Comparison of ENCODE assay signal across 10 cellular contexts in genomic region chr2:66929632-66930385, GRCh38.
DNase-seq lines count a peak whose midpoint lies in the region; ATAC-seq and TF ChIP-seq lines count a peak whose summit lies in the region.
"Had no signal": no experiment of that assay in that cellular context is flagged by ENCODE, and none has a peak within 500 bp of the region (broad histone marks: within the 10 kb centered on the region; RNA-seq: fewer than 3 reads in every experiment).

No MANE protein-coding gene starts in this region.

- H3K27me3 ChIP-seq in hepatocyte (no peaks in the 10 kb centered on the region), smooth muscle cell (ENCODE audit: low read depth) (no peaks in the 10 kb centered on the region)
- H3K27me3 ChIP-seq: vagina had no signal

- WGBS in hepatocyte (ENCODE audit: low lambda C conversion rate, missing lambda C conversion rate), result 52% methylated on average over 8 of the region's 8 CpGs
- 79% methylated on average over 8 of the region's 8 CpGs for WGBS in smooth muscle cell (ENCODE audit: low lambda C conversion rate)

- no peaks in the 10 kb centered on the region for H3K9me2 ChIP-seq in hepatocyte (replicated peaks; ENCODE audit: insufficient read depth)

- H3K27ac ChIP-seq in hepatocyte (peak overlapping the region; percentile 11), smooth muscle cell (ENCODE audit: low read depth) (no peak overlapping the region)
- H3K27ac ChIP-seq: vagina had no signal

- peaks cover 14% of the 10 kb centered on the region for H3K4me1 ChIP-seq in hepatocyte (ENCODE audit: insufficient read depth)
- no peaks in the 10 kb centered on the region for H3K4me1 ChIP-seq in smooth muscle cell (ENCODE audit: low read depth)

- H3K9me3 ChIP-seq in hepatocyte (ENCODE audit: low read depth), result no peaks in the 10 kb centered on the region
- no peaks in the 10 kb centered on the region for H3K9me3 ChIP-seq in smooth muscle cell (replicated peaks; ENCODE audit: low read depth)
- H3K9me3 ChIP-seq: vagina had no signal

- H3K36me3 ChIP-seq in hepatocyte (replicated peaks; ENCODE audit: insufficient read depth, low read depth) (no peaks in the 10 kb centered on the region), smooth muscle cell (ENCODE audit: low read depth) (no peaks in the 10 kb centered on the region)
- H3K36me3 ChIP-seq: vagina had no signal

- H2AFZ ChIP-seq in hepatocyte, result peak overlapping the region; percentile 6
- peak overlapping the region; percentile 5 for H2AFZ ChIP-seq in smooth muscle cell (ENCODE audit: low read depth)

- H3K9ac ChIP-seq in smooth muscle cell (ENCODE audit: low read depth), result no peak overlapping the region

- in situ Hi-C loops in astrocyte of the spinal cord (cut with HindIII; ENCODE audit: low sequenced_read_pairs), result no loop called here

- TF ChIP-seq CTCF in astrocyte of the spinal cord (IDR thresholded peaks at IDR 0.05; ENCODE audit: low read depth, low read length), result no peak
- TF ChIP-seq CTCF in hepatocyte (IDR thresholded peaks at IDR 0.05; ENCODE audit: poor library complexity), result no peak
- no peak for TF ChIP-seq CTCF in smooth muscle cell (IDR thresholded peaks at IDR 0.05; ENCODE audit: borderline replicate concordance, insufficient read depth, poor library complexity, severe bottlenecking)

- H3K79me2 ChIP-seq in hepatocyte (no peaks in the 10 kb centered on the region), smooth muscle cell (ENCODE audit: low read depth) (no peaks in the 10 kb centered on the region)

- peak overlapping the region; percentile 42 for H3K4me2 ChIP-seq in hepatocyte
- H3K4me2 ChIP-seq in smooth muscle cell, result no peak overlapping the region

- ATAC-seq in HG02938 (IDR thresholded peaks at IDR 0.05; ENCODE audit: unreplicated experiment), result no peak

- H3K4me3 ChIP-seq in astrocyte of the spinal cord (ENCODE audit: low read depth, low read length) (no peak overlapping the region), hepatocyte (no peak overlapping the region), smooth muscle cell (no peak overlapping the region)
- H3K4me3 ChIP-seq: vagina had no signal

- no peaks in the 10 kb centered on the region for H4K20me1 ChIP-seq in hepatocyte (ENCODE audit: insufficient read depth, poor library complexity, severe bottlenecking)
- H4K20me1 ChIP-seq in smooth muscle cell (ENCODE audit: low read depth), result no peaks in the 10 kb centered on the region

- H3F3A ChIP-seq in smooth muscle cell (ENCODE audit: low read depth), result no peaks in the 10 kb centered on the region

- DNase-seq in HCEC 1CT (peak; percentile 43), astrocyte of the spinal cord (ENCODE audit: low read depth, low spot score) (peak; percentile 72), hepatocyte (ENCODE audit: low spot score) (peak; percentile 69), smooth muscle cell (lab: John Stamatoyannopoulos, UW; ENCODE audit: unreplicated experiment) (no peak), D341Med (ENCODE audit: low spot score) (no peak), NCI-H524 (lab: John Stamatoyannopoulos, UW) (no peak)
- no peak for DNase-seq in activated CD4-positive, alpha-beta T cell treated with anti-CD3 and anti-CD28 coated beads for 4 hours
- DNase-seq: anterior cingulate cortex had no signal

Comparison
In these comparisons a context has a peak if more than half of its experiments do, and no peak if none do; other contexts are left out.
1. DNase-seq: peak in HCEC 1CT (single experiment), astrocyte of the spinal cord (single experiment) and hepatocyte (single experiment); none in smooth muscle cell (single experiment), D341Med (single experiment), NCI-H524 (0 of 2) and activated CD4-positive, alpha-beta T cell treated with anti-CD3 and anti-CD28 coated beads for 4 hours (0 of 2).